26 cellular contexts compared by ENCODE assay signal in genomic region chr2:24985406-24985805, GRCh38. TPM values are rescaled to one million over a fixed set of nuclear protein-coding genes. Genes with fewer than 3 reads are reported as not detected.
A peak's percentile ranks its signal among the peaks of the same experiment; 100 is the strongest.
DNase-seq lines count a peak whose midpoint lies in the region; ATAC-seq and TF ChIP-seq lines count a peak whose summit lies in the region.
"Had no signal": no experiment of that assay in that cellular context is flagged by ENCODE, and none has a peak within 500 bp of the region (broad histone marks: within the 10 kb centered on the region; RNA-seq: fewer than 3 reads in every experiment).

No MANE protein-coding gene starts in this region.

- no peaks in the 10 kb centered on the region for H3K9me2 ChIP-seq in hepatocyte (replicated peaks; ENCODE audit: insufficient read depth)

- H3K4me3 Mint-ChIP-seq in activated T-cell treated with anti-CD3 and anti-CD28 coated beads, Interleukin-2, amount 50 U/mL, for 72 hours: no peak overlapping the region
- H3K4me3 Mint-ChIP-seq: CD4-positive, alpha-beta memory T cell; naive thymus-derived CD8-positive, alpha-beta T cell; stimulated activated naive CD8-positive, alpha-beta T cell treated with anti-CD3 and anti-CD28 coated beads, Interleukin-15, Interleukin-2, amounts not matched to agents 100 ng/mL and 50 ng/mL, for 24 hours had no signal

- H2AFZ ChIP-seq in hepatocyte: no peak overlapping the region

- no peaks in the 10 kb centered on the region for H3K4me1 Mint-ChIP-seq in activated T-cell treated with anti-CD3 and anti-CD28 coated beads, Interleukin-2, amount 50 U/mL, for 72 hours (ENCODE audit: low read depth)
- H3K4me1 Mint-ChIP-seq: CD4-positive, alpha-beta memory T cell had no signal

- H3K9me3 ChIP-seq in endocrine pancreas (ENCODE audit: control insufficient read depth, low read length) (no peaks in the 10 kb centered on the region), hepatocyte (ENCODE audit: low read depth) (no peaks in the 10 kb centered on the region)
- H3K9me3 ChIP-seq: adrenal gland, body of pancreas, SJSA1, spleen, tibial artery had no signal

- TF ChIP-seq CTCF in hepatocyte (IDR thresholded peaks at IDR 0.05; ENCODE audit: poor library complexity): no peak

- H3K27me3 Mint-ChIP-seq in activated T-cell treated with anti-CD3 and anti-CD28 coated beads, Interleukin-2, amount 50 U/mL, for 72 hours (ENCODE audit: low read depth): peaks cover 6% of the 10 kb centered on the region
- H3K27me3 Mint-ChIP-seq: stimulated activated naive CD8-positive, alpha-beta T cell treated with anti-CD3 and anti-CD28 coated beads, Interleukin-15, Interleukin-2, amounts not matched to agents 100 ng/mL and 50 ng/mL, for 24 hours had no signal

- H3K27ac ChIP-seq in hepatocyte: no peak overlapping the region
- H3K27ac ChIP-seq in rectal smooth muscle tissue (ENCODE audit: low read depth, low read length): peak overlapping the region; percentile 77
- H3K27ac ChIP-seq: body of pancreas, epithelial cell of prostate, SJSA1, spleen, tibial artery had no signal

- ATAC-seq in activated T-cell treated with anti-CD3 and anti-CD28 coated beads, Interleukin-2, amount 50 U/mL, for 72 hours (replicated peaks in 1 of 2): no peak
- no peak for ATAC-seq in HG02884 (IDR thresholded peaks at IDR 0.05; ENCODE audit: unreplicated experiment)
- ATAC-seq: body of pancreas had no signal

- no peaks in the 10 kb centered on the region for H3K79me2 ChIP-seq in hepatocyte

- no peaks in the 10 kb centered on the region for H3K36me3 Mint-ChIP-seq in activated T-cell treated with anti-CD3 and anti-CD28 coated beads, Interleukin-2, amount 50 U/mL, for 72 hours (ENCODE audit: insufficient read depth in 2 of 2)

- H3K27me3 ChIP-seq in endocrine pancreas (ENCODE audit: control insufficient read depth, insufficient read depth, low read length) (no peaks in the 10 kb centered on the region), hepatocyte (no peaks in the 10 kb centered on the region), rectal smooth muscle tissue (ENCODE audit: control insufficient read depth, insufficient read depth, low read length) (no peaks in the 10 kb centered on the region)
- H3K27me3 ChIP-seq: adrenal gland, body of pancreas, SJSA1, spleen, tibial artery had no signal

- H4K20me1 ChIP-seq in hepatocyte (ENCODE audit: insufficient read depth, poor library complexity, severe bottlenecking): no peaks in the 10 kb centered on the region

- no peaks in the 10 kb centered on the region for H3K9me3 Mint-ChIP-seq in activated T-cell treated with anti-CD3 and anti-CD28 coated beads, Interleukin-2, amount 50 U/mL, for 72 hours
- H3K9me3 Mint-ChIP-seq: naive thymus-derived CD8-positive, alpha-beta T cell; stimulated activated naive CD8-positive, alpha-beta T cell treated with anti-CD3 and anti-CD28 coated beads, Interleukin-15, Interleukin-2, amounts not matched to agents 100 ng/mL and 50 ng/mL, for 24 hours had no signal

- DNase-seq in DMS 273 treated with DMSO at 0.1 percent for 48 hours (lab: John Stamatoyannopoulos, UW) (peak; percentile 23), hepatocyte (ENCODE audit: low spot score) (no peak)
- DNase-seq in activated naive CD4-positive, alpha-beta T cell treated with anti-CD3 and anti-CD28 coated beads, Interleukin-2, amount 50 U/mL, for 16 hours: no peak
- no peak for DNase-seq in activated T-cell treated with anti-CD3 and anti-CD28 coated beads, Interleukin-2, amount 50 U/mL, for 72 hours
- DNase-seq in stimulated activated CD4-positive, alpha-beta T cell treated with anti-CD3 and anti-CD28 coated beads, Interleukin-1b, Interleukin-23, amount 100 ng/mL, for 48 hours: no peak
- DNase-seq: activated CD4-positive, alpha-beta T cell treated with anti-CD3 and anti-CD28 coated beads, Interleukin-2, amount 50 U/mL, for 48 hours; activated CD4-positive, CD25-positive, alpha-beta regulatory T cell; activated naive CD4-positive, alpha-beta T cell treated with Interleukin-2 at 50 U/mL for 16 hours; AML-193; CD4-positive, alpha-beta memory T cell; EL; H7; naive thymus-derived CD8-positive, alpha-beta T cell; NCI-H187; spleen; stimulated activated CD8-positive, alpha-beta memory T cell treated with anti-CD3 and anti-CD28 coated beads, Interleukin-4, amount 100 ng/mL, for 48 hours had no signal

- no peak overlapping the region for H3K27ac Mint-ChIP-seq in activated T-cell treated with anti-CD3 and anti-CD28 coated beads, Interleukin-2, amount 50 U/mL, for 72 hours
- H3K27ac Mint-ChIP-seq: stimulated activated naive CD8-positive, alpha-beta T cell treated with anti-CD3 and anti-CD28 coated beads, Interleukin-15, Interleukin-2, amounts not matched to agents 100 ng/mL and 50 ng/mL, for 24 hours had no signal

- H3K4me2 ChIP-seq in hepatocyte: peak overlapping the region; percentile 28

- H3K4me1 ChIP-seq in endocrine pancreas (ENCODE audit: control insufficient read depth, insufficient read depth, low read length) (peaks cover 6% of the 10 kb centered on the region), hepatocyte (ENCODE audit: insufficient read depth) (peaks cover 18% of the 10 kb centered on the region), rectal smooth muscle tissue (ENCODE audit: control insufficient read depth, insufficient read depth, low read length) (peaks cover 21% of the 10 kb centered on the region)
- H3K4me1 ChIP-seq: SJSA1 had no signal

- peak overlapping the region; percentile 4 for H3K4me3 ChIP-seq in endocrine pancreas (ENCODE audit: control insufficient read depth, insufficient read depth, low read length)
- no peak overlapping the region for H3K4me3 ChIP-seq in hepatocyte
- no peak overlapping the region for H3K4me3 ChIP-seq in rectal smooth muscle tissue (ENCODE audit: low read length)
- H3K4me3 ChIP-seq: adrenal gland, body of pancreas, K562, SJSA1, spleen, tibial artery had no signal

- 74% methylated on average over 8 of the region's 8 CpGs for WGBS in hepatocyte (ENCODE audit: low lambda C conversion rate, missing lambda C conversion rate)

- H3K36me3 ChIP-seq in endocrine pancreas (ENCODE audit: control insufficient read depth, insufficient read depth, low read length) (no peaks in the 10 kb centered on the region), hepatocyte (replicated peaks; ENCODE audit: insufficient read depth, low read depth) (no peaks in the 10 kb centered on the region), rectal smooth muscle tissue (ENCODE audit: control insufficient read depth, insufficient read depth, low read length) (no peaks in the 10 kb centered on the region)
- H3K36me3 ChIP-seq: adrenal gland, SJSA1, spleen, tibial artery had no signal

- H3K9ac ChIP-seq in endocrine pancreas (ENCODE audit: control insufficient read depth, insufficient read depth, low read length) (no peak overlapping the region), rectal smooth muscle tissue (ENCODE audit: low read length) (no peak overlapping the region)

RNA-seq across cellular contexts. Expression of gene DNAJC27, which starts 13.7 kb away (rescaled TPM):
- 4.4 and 6.9 TPM in 2 replicates for total RNA-seq in hepatocyte
- 4.3 and 6.6 TPM in 2 replicates for polyA plus RNA-seq in hepatocyte
- 1 to 10 TPM; 7.4 to 9.8 TPM for total RNA-seq in activated T-cell treated with anti-CD3 and anti-CD28 coated beads, Interleukin-2, amount 50 U/mL, for 72 hours

RNA-seq across cellular contexts. Expression of gene EFR3B, which starts 56.5 kb away (rescaled TPM):
- total RNA-seq in hepatocyte: 2.0 and 2.7 TPM in 2 replicates
- polyA plus RNA-seq in hepatocyte: 1.1 and 1.6 TPM in 2 replicates
- total RNA-seq in activated T-cell treated with anti-CD3 and anti-CD28 coated beads, Interleukin-2, amount 50 U/mL, for 72 hours: under 1 TPM; 0.60 to 0.93 TPM
- total RNA-seq: K562 had no signal
- polyA plus RNA-seq: K562 had no signal
